8 cellular contexts compared by ENCODE assay signal in genomic region chr2:69644506-69644979, GRCh38. TPM values are rescaled to one million over a fixed set of nuclear protein-coding genes. Genes with fewer than 3 reads are reported as not detected.
A peak's percentile ranks its signal among the peaks of the same experiment; 100 is the strongest.
DNase-seq lines count a peak whose midpoint lies in the region; ATAC-seq and TF ChIP-seq lines count a peak whose summit lies in the region.

No MANE protein-coding gene starts in this region.

- peaks cover 0 to 4% of the 10 kb centered on the region in 2 donors for H3K27me3 Mint-ChIP-seq in CD8-positive, alpha-beta memory T cell
- peaks cover 2% of the 10 kb centered on the region for H3K27me3 Mint-ChIP-seq in nephron progenitor cell (ENCODE audit: low read depth, poor library complexity)

- DNase-seq in CD8-positive, alpha-beta memory T cell = no peak
- DNase-seq in NCI-H460 (ENCODE audit: extremely low read depth, low read depth) (peak; percentile 25), nephron progenitor cell (no peak), NCI-H2107 (lab: John Stamatoyannopoulos, UW) (no peak), dedifferentiated amniotic fluid mesenchymal stem cell (ENCODE audit: extremely low spot score) (no peak)

- peak overlapping the region; percentile 85 to 98 (median 94) for H3K27ac Mint-ChIP-seq in CD8-positive, alpha-beta memory T cell
- H3K27ac Mint-ChIP-seq in nephron progenitor cell = no peak overlapping the region

- peaks cover 45% of the 10 kb centered on the region for H3K4me1 ChIP-seq in CD8-positive, alpha-beta memory T cell (ENCODE audit: insufficient read depth, low read length)
- peaks cover 4% of the 10 kb centered on the region for H3K4me1 ChIP-seq in endocrine pancreas (ENCODE audit: control insufficient read depth, insufficient read depth, low read length)

- peak overlapping the region; percentile 79 for H3K4me3 ChIP-seq in CD8-positive, alpha-beta memory T cell (ENCODE audit: low read length)
- H3K4me3 ChIP-seq in endocrine pancreas (ENCODE audit: control insufficient read depth, insufficient read depth, low read length) = peak overlapping the region; percentile 70

- peak overlapping the region; percentile 89 to 99 (median 96) for H3K4me3 Mint-ChIP-seq in CD8-positive, alpha-beta memory T cell
- peak overlapping the region; percentile 98 for H3K4me3 Mint-ChIP-seq in nephron progenitor cell

- H3K9ac ChIP-seq in endocrine pancreas (ENCODE audit: control insufficient read depth, insufficient read depth, low read length) = peak overlapping the region; percentile 13

- CTCF ChIA-PET in CD8-positive, alpha-beta memory T cell (lab: Charles Lee) = interaction anchor here (0.8 to 9.4 kb wide), 17 partner anchors 16 to 172 kb away, joined by 3 to 66 read pairs (median 5); no protein-coding TSS in a partner anchor

- H3K4me1 Mint-ChIP-seq in CD8-positive, alpha-beta memory T cell = peaks cover 55 to 70% (median 65%) of the 10 kb centered on the region in 3 donors
- peaks cover 49% of the 10 kb centered on the region for H3K4me1 Mint-ChIP-seq in nephron progenitor cell

- ATAC-seq in HG03571 (IDR thresholded peaks at IDR 0.05; ENCODE audit: unreplicated experiment) (no peak), HG03135 (IDR thresholded peaks at IDR 0.05; ENCODE audit: unreplicated experiment) (no peak)

- H3K27ac ChIP-seq in CD8-positive, alpha-beta memory T cell (ENCODE audit: low read depth, low read length) = peak overlapping the region; percentile 71

- H3K9me3 Mint-ChIP-seq in CD8-positive, alpha-beta memory T cell = peaks cover 0 to 2% (median 0%) of the 10 kb centered on the region in 5 donors
- H3K9me3 Mint-ChIP-seq in nephron progenitor cell = no peaks in the 10 kb centered on the region

- no peaks in the 10 kb centered on the region for H3K36me3 ChIP-seq in CD8-positive, alpha-beta memory T cell (ENCODE audit: insufficient read depth, low read length)
- no peaks in the 10 kb centered on the region for H3K36me3 ChIP-seq in endocrine pancreas (ENCODE audit: control insufficient read depth, insufficient read depth, low read length)

- H3K36me3 Mint-ChIP-seq in CD8-positive, alpha-beta memory T cell = peaks cover 0 to 35% (median 6%) of the 10 kb centered on the region in 3 donors
- no peaks in the 10 kb centered on the region for H3K36me3 Mint-ChIP-seq in nephron progenitor cell (ENCODE audit: low read depth)

- no peaks in the 10 kb centered on the region for H3K9me3 ChIP-seq in CD8-positive, alpha-beta memory T cell (ENCODE audit: low read length)
- H3K9me3 ChIP-seq in endocrine pancreas (ENCODE audit: control insufficient read depth, low read length) = no peaks in the 10 kb centered on the region

- POLR2A ChIA-PET in CD8-positive, alpha-beta memory T cell (lab: Charles Lee) = interaction anchor here (0.6 to 3.8 kb wide), 10 partner anchors 13 to 830 kb away, joined by 3 to 14 read pairs (median 8); partner anchors contain the start of genes NFU1 and PCYOX1

- TF ChIP-seq CTCF in nephron progenitor cell (IDR thresholded peaks at IDR 0.05) = no peak

- no peaks in the 10 kb centered on the region for H3K27me3 ChIP-seq in CD8-positive, alpha-beta memory T cell (ENCODE audit: insufficient read depth, low read length, poor library complexity, severe bottlenecking)
- H3K27me3 ChIP-seq in endocrine pancreas (ENCODE audit: control insufficient read depth, insufficient read depth, low read length) = no peaks in the 10 kb centered on the region

RNA-seq across cellular contexts. Expression of gene AAK1, which starts 1.0 kb away (rescaled TPM):
- 10 to 100 TPM; 71.7 to 74.0 TPM for total RNA-seq in CD8-positive, alpha-beta memory T cell
- 114 TPM for polyA plus RNA-seq in CD8-positive, alpha-beta memory T cell
- 37.7 and 39.4 TPM in 2 replicates for total RNA-seq in NCI-H460 (2014; rRNA removed; shearing (Covaris generic))
- polyA plus RNA-seq in NCI-H460 (2014; cell fraction: nucleus; rRNA removed) = 6.9 and 7.0 TPM in 2 replicates
